8 cellular contexts compared by ENCODE assay signal in genomic region chr11:96341237-96342130, GRCh38. TPM values are rescaled to one million over a fixed set of nuclear protein-coding genes. Genes with fewer than 3 reads are reported as not detected.
DNase-seq lines count a peak whose midpoint lies in the region; ATAC-seq and TF ChIP-seq lines count a peak whose summit lies in the region.

No MANE protein-coding gene starts in this region.

- H3K9me3 ChIP-seq in fibroblast of lung (ENCODE audit: control insufficient read depth, insufficient read depth, low read depth, low read length), result no peaks in the 10 kb centered on the region

- peaks cover 64% of the 10 kb centered on the region for H3K79me2 ChIP-seq in fibroblast of lung (ENCODE audit: control insufficient read depth, insufficient read depth, low read length)

- no peaks in the 10 kb centered on the region for H3K27me3 ChIP-seq in fibroblast of lung (ENCODE audit: control insufficient read depth, insufficient read depth, low read length)

- H3K36me3 ChIP-seq in fibroblast of lung (ENCODE audit: control insufficient read depth, insufficient read depth, low read length), result no peaks in the 10 kb centered on the region

- peak; percentile 67 for ATAC-seq in activated T-cell treated with anti-CD3 and anti-CD28 coated beads, Interleukin-2, amount 50 U/mL, for 72 hours (replicated peaks in 1 of 2)

- H3K36me3 Mint-ChIP-seq in activated T-cell treated with anti-CD3 and anti-CD28 coated beads, Interleukin-2, amount 50 U/mL, for 72 hours (ENCODE audit: insufficient read depth in 2 of 2), result peaks cover 5 to 16% of the 10 kb centered on the region in 2 donors
- peaks cover 5% of the 10 kb centered on the region for H3K36me3 Mint-ChIP-seq in nephron progenitor cell (ENCODE audit: low read depth)

- H3K9me3 Mint-ChIP-seq in activated T-cell treated with anti-CD3 and anti-CD28 coated beads, Interleukin-2, amount 50 U/mL, for 72 hours, result peaks cover 0 to 1% of the 10 kb centered on the region in 2 donors
- no peaks in the 10 kb centered on the region for H3K9me3 Mint-ChIP-seq in nephron progenitor cell

- H3K27ac ChIP-seq in fibroblast of lung (ENCODE audit: insufficient read depth, low read length), result peak overlapping the region; percentile 89
- H3K27ac ChIP-seq in temporal lobe (ENCODE audit: low read depth, low read length), result peak overlapping the region; percentile 67

- peaks cover 8% of the 10 kb centered on the region for H3K4me1 ChIP-seq in fibroblast of lung (ENCODE audit: control insufficient read depth, extremely low read depth, insufficient read depth, low read length)

- H4K20me1 ChIP-seq in fibroblast of lung (ENCODE audit: control insufficient read depth, extremely low read depth, insufficient read depth, low read length), result no peaks in the 10 kb centered on the region

- TF ChIP-seq CTCF in fibroblast of lung (conservative IDR thresholded peaks at IDR 0.05 in 1 of 2, IDR thresholded peaks at IDR 0.05 in 1 of 2; ENCODE audit: low read depth in 1 of 2, low read length in 2 of 2) (peak; percentile 41 to 51), nephron progenitor cell (IDR thresholded peaks at IDR 0.05) (no peak)

- H3K4me1 Mint-ChIP-seq in activated T-cell treated with anti-CD3 and anti-CD28 coated beads, Interleukin-2, amount 50 U/mL, for 72 hours (ENCODE audit: low read depth), result peaks cover 47% of the 10 kb centered on the region
- H3K4me1 Mint-ChIP-seq in nephron progenitor cell, result peaks cover 64% of the 10 kb centered on the region

- peak overlapping the region; percentile 94 to 99 for H3K4me3 Mint-ChIP-seq in activated T-cell treated with anti-CD3 and anti-CD28 coated beads, Interleukin-2, amount 50 U/mL, for 72 hours
- H3K4me3 Mint-ChIP-seq in nephron progenitor cell, result peak overlapping the region; percentile 95

- H3K9ac ChIP-seq in fibroblast of lung (ENCODE audit: insufficient read depth, low read length), result peak overlapping the region; percentile 72

- H3K27me3 Mint-ChIP-seq in activated T-cell treated with anti-CD3 and anti-CD28 coated beads, Interleukin-2, amount 50 U/mL, for 72 hours (ENCODE audit: low read depth), result no peaks in the 10 kb centered on the region
- peaks cover 3% of the 10 kb centered on the region for H3K27me3 Mint-ChIP-seq in nephron progenitor cell (ENCODE audit: low read depth, poor library complexity)

- peak overlapping the region; percentile 99 for H3K4me2 ChIP-seq in fibroblast of lung (ENCODE audit: extremely low read depth, insufficient read depth, low read length)

- peak; percentile 51 for DNase-seq in Daoy (ENCODE audit: low read depth)
- DNase-seq in H4 (ENCODE audit: low spot score), result peak; percentile 35
- DNase-seq in NCI-H82 (lab: John Stamatoyannopoulos, UW), result peak; percentile 54
- DNase-seq in activated T-cell treated with anti-CD3 and anti-CD28 coated beads, Interleukin-2, amount 50 U/mL, for 72 hours, result peak; percentile 79 to 81
- peak; percentile 45 to 70 for DNase-seq in fibroblast of lung (ENCODE audit: low read depth in 2 of 2)
- DNase-seq in nephron progenitor cell, result no peak
- DNase-seq in pons (ENCODE audit: low spot score), result no peak

- peak overlapping the region; percentile 67 to 97 (median 90) for H3K4me3 ChIP-seq in fibroblast of lung (replicated peaks in 1 of 4; ENCODE audit: control extremely low read depth in 1 of 4, insufficient read depth in 1 of 4, low read depth in 3 of 4, low read length in 4 of 4)

- H3K27ac Mint-ChIP-seq in activated T-cell treated with anti-CD3 and anti-CD28 coated beads, Interleukin-2, amount 50 U/mL, for 72 hours, result peak overlapping the region; percentile 98
- H3K27ac Mint-ChIP-seq in nephron progenitor cell, result peak overlapping the region; percentile 1

- H2AFZ ChIP-seq in fibroblast of lung (ENCODE audit: low read length), result no peak overlapping the region

RNA-seq across cellular contexts. Expression of gene MAML2, which starts 1.5 kb away (rescaled TPM):
- 6.2 and 6.6 TPM in 2 replicates for total RNA-seq in Daoy (2014; rRNA removed; shearing (Covaris generic))
- total RNA-seq in H4 (2014; rRNA removed; shearing (Covaris generic)), result 2.3 and 4.3 TPM in 2 replicates
- total RNA-seq in activated T-cell treated with anti-CD3 and anti-CD28 coated beads, Interleukin-2, amount 50 U/mL, for 72 hours, result 10 to 100 TPM; 30.5 to 34.6 TPM
- 9.8 and 13.0 TPM in 2 replicates for total RNA-seq in fibroblast of lung
- polyA plus RNA-seq in fibroblast of lung, result 16.0 and 19.0 TPM in 2 replicates
- polyA plus RNA-seq in fibroblast of lung (2012), result 7.8 and 11.8 TPM in 2 replicates
- 10.7 and 11.9 TPM in 2 replicates for polyA minus RNA-seq in fibroblast of lung (ENCODE audit: low replicate concordance)
- 4.9 TPM for total RNA-seq in temporal lobe

RNA-seq across cellular contexts. Expression of gene CCDC82, which starts 48.2 kb away (rescaled TPM):
- total RNA-seq in Daoy (2014; rRNA removed; shearing (Covaris generic)), result 12.9 and 13.6 TPM in 2 replicates
- 5.5 and 8.5 TPM in 2 replicates for total RNA-seq in H4 (2014; rRNA removed; shearing (Covaris generic))
- 10 to 100 TPM; 44.6 to 55.3 TPM for total RNA-seq in activated T-cell treated with anti-CD3 and anti-CD28 coated beads, Interleukin-2, amount 50 U/mL, for 72 hours
- total RNA-seq in fibroblast of lung (12.8 and 14.2 TPM in 2 replicates), temporal lobe (54.6 TPM)
- 14.0 and 19.5 TPM in 2 replicates for polyA plus RNA-seq in fibroblast of lung
- 13.5 and 18.4 TPM in 2 replicates for polyA plus RNA-seq in fibroblast of lung (2012)
- polyA minus RNA-seq in fibroblast of lung (ENCODE audit: low replicate concordance), result 0.55 and 0.96 TPM in 2 replicates

RNA-seq across cellular contexts. Expression of gene JRKL, which starts 48.3 kb away (rescaled TPM):
- 4.7 and 5.2 TPM in 2 replicates for total RNA-seq in Daoy (2014; rRNA removed; shearing (Covaris generic))
- 4.1 and 4.6 TPM in 2 replicates for total RNA-seq in H4 (2014; rRNA removed; shearing (Covaris generic))
- total RNA-seq in activated T-cell treated with anti-CD3 and anti-CD28 coated beads, Interleukin-2, amount 50 U/mL, for 72 hours, result 10 to 100 TPM; 10.6 to 11.0 TPM
- 15.4 and 18.5 TPM in 2 replicates for total RNA-seq in fibroblast of lung
- polyA plus RNA-seq in fibroblast of lung, result 9.4 and 15.0 TPM in 2 replicates
- polyA plus RNA-seq in fibroblast of lung (2012), result 7.9 and 11.7 TPM in 2 replicates
- polyA minus RNA-seq in fibroblast of lung (ENCODE audit: low replicate concordance), result 0.11 and 0.59 TPM in 2 replicates
- 13.0 TPM for total RNA-seq in temporal lobe

Comparison
In these comparisons a context has a peak if more than half of its experiments do, and no peak if none do; other contexts are left out.
1. DNase-seq: peak in Daoy (single experiment), H4 (single experiment), NCI-H82 (single experiment), activated T-cell treated with anti-CD3 and anti-CD28 coated beads, Interleukin-2, amount 50 U/mL, for 72 hours (2 of 2) and fibroblast of lung (2 of 2); none in nephron progenitor cell (single experiment) and pons (single experiment).